18 cellular contexts compared by ENCODE assay signal in the genomic region with DNA sequence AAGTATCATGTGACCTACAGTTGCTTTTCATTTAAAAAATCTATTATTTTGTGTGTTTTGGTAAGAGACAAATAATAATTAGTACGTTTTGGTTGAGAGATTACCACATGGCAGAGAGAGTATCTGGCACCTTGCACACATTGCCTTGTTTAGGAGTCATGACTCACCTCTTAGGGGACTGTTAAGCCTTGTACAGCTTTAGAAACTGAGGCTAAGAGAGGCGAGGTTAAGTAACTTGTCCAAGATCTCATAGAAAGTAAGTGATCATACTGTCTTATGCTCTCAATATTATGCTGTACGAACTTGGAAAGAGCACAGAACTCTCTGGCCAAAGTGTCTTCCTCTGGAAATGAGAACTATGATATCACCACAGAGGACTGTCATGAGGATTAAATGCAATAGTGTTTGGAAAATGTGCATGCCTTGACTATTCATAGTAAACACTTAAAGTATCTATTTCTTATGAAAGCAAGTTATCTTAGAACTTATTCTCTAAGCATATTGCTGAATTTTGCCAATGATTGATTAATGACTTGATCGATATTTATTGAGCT.
DNase-seq lines count a peak whose midpoint lies in the region; ATAC-seq and TF ChIP-seq lines count a peak whose summit lies in the region.
"Had no signal": no experiment of that assay in that cellular context is flagged by ENCODE, and none has a peak within 500 bp of the region (broad histone marks: within the 10 kb centered on the region; RNA-seq: fewer than 3 reads in every experiment).

No MANE protein-coding gene starts in this region.

- H3K4me3 Mint-ChIP-seq in endothelial cell (ENCODE audit: unreplicated experiment), result no peak overlapping the region
- H3K4me3 Mint-ChIP-seq: CD4-positive, alpha-beta memory T cell; HFFc6 had no signal

- H3K4me3 ChIP-seq in GM23248, result no peak overlapping the region
- H3K4me3 ChIP-seq in fibroblast of mammary gland (ENCODE audit: control insufficient read depth, low read depth, low read length), result no peak overlapping the region
- H3K4me3 ChIP-seq in psoas muscle, result no peak overlapping the region
- H3K4me3 ChIP-seq: A549, MG63 had no signal

- peaks cover 35% of the 10 kb centered on the region for H3K36me3 ChIP-seq in GM23248 (ENCODE audit: low read depth)
- H3K36me3 ChIP-seq in psoas muscle (ENCODE audit: insufficient read depth in 1 of 2, low read depth in 1 of 2), result peaks cover 0 to 40% of the 10 kb centered on the region in 2 donors
- H3K36me3 ChIP-seq: BE2C, MG63 had no signal

- H3K4me1 Mint-ChIP-seq in endothelial cell (ENCODE audit: unreplicated experiment), result peaks cover 2% of the 10 kb centered on the region

- no peaks in the 10 kb centered on the region for H3K27me3 Mint-ChIP-seq in endothelial cell (ENCODE audit: unreplicated experiment)
- H3K27me3 Mint-ChIP-seq: CD4-positive, alpha-beta memory T cell had no signal

- TF ChIP-seq CTCF in AG09319 (IDR thresholded peaks at IDR 0.05; ENCODE audit: low read depth, low read length) (no peak), fibroblast of mammary gland (conservative IDR thresholded peaks at IDR 0.05; ENCODE audit: control insufficient read depth, insufficient read depth, low read depth, low read length) (no peak), psoas muscle (IDR thresholded peaks at IDR 0.05) (no peak), endothelial cell (IDR thresholded peaks at IDR 0.05; ENCODE audit: unreplicated experiment) (no peak)

- H3K27me3 ChIP-seq in GM23248 (replicated peaks; ENCODE audit: insufficient read depth) (no peaks in the 10 kb centered on the region), psoas muscle (ENCODE audit: insufficient read depth in 3 of 3, low read length in 2 of 3) (no peaks in the 10 kb centered on the region)
- H3K27me3 ChIP-seq: BE2C, MG63 had no signal

- no peaks in the 10 kb centered on the region for H3K9me3 ChIP-seq in GM23248 (ENCODE audit: low read depth)
- H3K9me3 ChIP-seq in psoas muscle, result no peaks in the 10 kb centered on the region
- H3K9me3 ChIP-seq: A549, BE2C, MG63 had no signal

- peak; percentile 10 for DNase-seq in AG09319 (ENCODE audit: extremely low read depth, low read depth)
- peak; percentile 34 for DNase-seq in GM23248
- DNase-seq in fibroblast of mammary gland (ENCODE audit: low read depth), result peak; percentile 26
- no peak for DNase-seq in psoas muscle
- no peak for DNase-seq in endothelial cell (ENCODE audit: low spot score)
- no peak for DNase-seq in NCI-H446 (lab: John Stamatoyannopoulos, UW)
- DNase-seq: BE2C; CD4-positive, alpha-beta memory T cell; HFFc6; MG63; NCI-H1105; NCI-H1930; NCI-H2171; NCI-H774 had no signal

- H3K9me2 ChIP-seq in GM23248 (ENCODE audit: insufficient read depth), result no peaks in the 10 kb centered on the region

- no peaks in the 10 kb centered on the region for H3F3A ChIP-seq in GM23248 (ENCODE audit: insufficient read depth)

- WGBS in GM23248 (ENCODE audit: low coverage in 1 of 2, low lambda C conversion rate in 2 of 2, missing lambda C conversion rate in 2 of 2), 2 experiments, result 40 to 41% methylated on average over 4 of the region's 4 CpGs
- 33 to 39% (median 35%) methylated on average over 4 of the region's 4 CpGs for WGBS in psoas muscle, 3 donors

- no peaks in the 10 kb centered on the region for H3K79me2 ChIP-seq in GM23248 (ENCODE audit: insufficient read depth)

- peak; percentile 78 to 96 (median 88) for ATAC-seq in psoas muscle
- no peak for ATAC-seq in activated CD4-positive, CD25-positive, alpha-beta regulatory T cell treated with anti-CD3 and anti-CD28 coated beads, Interleukin-2, amount 50 U/mL, for 24 hours
- ATAC-seq: A549, Panc1, Right ventricle myocardium inferior had no signal

- in situ Hi-C loops in GM23248 (cut with MboI), result no loop called here

- intact Hi-C loops in psoas muscle (cut with DNase I), result no loop called here

- H3K27ac Mint-ChIP-seq in endothelial cell (ENCODE audit: unreplicated experiment), result no peak overlapping the region
- H3K27ac Mint-ChIP-seq: HFFc6 had no signal

- H3K27ac ChIP-seq in GM23248, result no peak overlapping the region
- H3K27ac ChIP-seq in psoas muscle, result peak overlapping the region; percentile 58
- H3K27ac ChIP-seq: A549 had no signal

- no peaks in the 10 kb centered on the region for H4K20me1 ChIP-seq in GM23248 (ENCODE audit: insufficient read depth)

- H3K36me3 Mint-ChIP-seq in endothelial cell (ENCODE audit: low read depth, unreplicated experiment), result peaks cover 25% of the 10 kb centered on the region

- H3K9me3 Mint-ChIP-seq in endothelial cell (ENCODE audit: unreplicated experiment), result no peaks in the 10 kb centered on the region
- H3K9me3 Mint-ChIP-seq: CD4-positive, alpha-beta memory T cell; HFFc6 had no signal

- no peak overlapping the region for H3K9ac ChIP-seq in GM23248

- H3K4me1 ChIP-seq in GM23248 (ENCODE audit: insufficient read depth), result no peaks in the 10 kb centered on the region
- H3K4me1 ChIP-seq in psoas muscle, result peaks cover 18% of the 10 kb centered on the region
- H3K4me1 ChIP-seq: A549 had no signal

- no peak overlapping the region for H3K4me2 ChIP-seq in GM23248 (ENCODE audit: unreplicated experiment)
- H3K4me2 ChIP-seq: A549 had no signal

- H2AFZ ChIP-seq in GM23248, result no peak overlapping the region

Comparison
In these comparisons a context has a peak if more than half of its experiments do, and no peak if none do; other contexts are left out.
1. DNase-seq: peak in AG09319 (single experiment), GM23248 (single experiment) and fibroblast of mammary gland (single experiment); none in psoas muscle (0 of 2), endothelial cell (single experiment) and NCI-H446 (0 of 2).
2. ATAC-seq: peak in psoas muscle (4 of 4); none in activated CD4-positive, CD25-positive, alpha-beta regulatory T cell treated with anti-CD3 and anti-CD28 coated beads, Interleukin-2, amount 50 U/mL, for 24 hours (0 of 2).